In the genomic region with DNA sequence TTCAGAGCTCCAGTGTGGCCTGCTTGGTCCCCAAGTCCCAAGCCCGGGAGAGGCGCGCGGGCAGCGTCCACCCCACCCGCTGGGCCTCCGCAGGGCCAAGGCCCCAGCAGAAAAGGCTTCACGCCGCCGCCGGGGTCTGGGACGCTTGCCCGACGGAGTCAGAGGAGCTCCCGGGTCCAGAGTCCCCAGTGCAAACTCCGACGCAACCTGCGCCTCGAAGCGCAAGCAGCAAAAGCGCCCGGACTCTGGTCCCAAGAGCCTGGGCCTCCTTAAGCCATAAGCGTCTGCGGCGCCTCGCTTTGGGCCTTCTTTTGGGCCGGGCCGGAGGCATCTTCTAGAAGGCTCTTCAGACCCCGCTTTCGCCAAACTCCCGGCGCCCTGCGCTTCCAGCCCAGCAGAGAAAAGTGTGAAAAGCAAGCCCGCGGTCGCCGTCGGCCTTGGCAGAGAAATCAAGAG, we compare ENCODE assay signal across 9 cellular contexts. TPM values are rescaled to one million over a fixed set of nuclear protein-coding genes. Genes with fewer than 3 reads are reported as not detected.
DNase-seq lines count a peak whose midpoint lies in the region; TF ChIP-seq lines count a peak whose summit lies in the region.
"Had no signal": no experiment of that assay in that cellular context is flagged by ENCODE, and none has a peak within 500 bp of the region (broad histone marks: within the 10 kb centered on the region; RNA-seq: fewer than 3 reads in every experiment).

No MANE protein-coding gene starts in this region.

- in situ Hi-C loops in ACHN (cut with HindIII; ENCODE audit: low pct_ligation_motif_present, low pct_unique_long_range_greater_than_20kb, low sequenced_read_pairs), result no loop called here

- peaks cover 24% of the 10 kb centered on the region for H3K4me1 Mint-ChIP-seq in nephron

- no peak overlapping the region for H3K4me2 ChIP-seq in MM.1S (ENCODE audit: low read depth, low read length)

- CTCF ChIA-PET in AG04449 (lab: Yijun Ruan, JAX), result interaction anchor here (0.9 to 6.8 kb wide), 17 partner anchors 10 to 535 kb away, joined by 3 to 59 read pairs (median 4); partner anchors contain the start of gene CEP162

- H2AFZ ChIP-seq in MM.1S (ENCODE audit: low read length), result no peak overlapping the region

- DNase-seq in AG04449 (ENCODE audit: low read depth, low spot score) (no peak), epithelial cell of proximal tubule (ENCODE audit: low read depth) (no peak), COLO829 (ENCODE audit: low spot score) (no peak), MM.1S (no peak), Ammon's horn (ENCODE audit: low spot score) (no peak), ACHN (no peak)

- TF ChIP-seq CTCF in AG04449 (IDR thresholded peaks at IDR 0.05; ENCODE audit: insufficient read depth, low read length, missing control alignments) (no peak), epithelial cell of proximal tubule (conservative IDR thresholded peaks at IDR 0.05; ENCODE audit: low read depth, low read length) (no peak), nephron (IDR thresholded peaks at IDR 0.05; ENCODE audit: unreplicated experiment in 3 of 3) (peak in 1 of 3 experiments; percentile 3), MM.1S (IDR thresholded peaks at IDR 0.05; ENCODE audit: low read length) (no peak)

- peak overlapping the region; percentile 82 to 98 (median 95) for H3K27ac Mint-ChIP-seq in nephron

- POLR2A ChIA-PET in AG04449 (lab: Yijun Ruan, JAX), result interaction anchor here (0.6 to 2.0 kb wide), 5 partner anchors 11 to 364 kb away, joined by 3 to 16 read pairs (median 3); no protein-coding TSS in a partner anchor

- H3K9me3 ChIP-seq in HUES64 (ENCODE audit: insufficient read depth, low read depth, low read length) (no peaks in the 10 kb centered on the region), MM.1S (replicated peaks; ENCODE audit: insufficient read depth, low read length) (no peaks in the 10 kb centered on the region)

- no peaks in the 10 kb centered on the region for H3F3A ChIP-seq in MM.1S (ENCODE audit: insufficient read depth, low read length)

- H3K4me3 ChIP-seq in AG04449 (ENCODE audit: low read depth, low read length) (peak overlapping the region; percentile 79), HUES64 (ENCODE audit: low read length) (peak overlapping the region; percentile 52), epithelial cell of proximal tubule (ENCODE audit: low read depth, low read length) (peak overlapping the region; percentile 57), MM.1S (ENCODE audit: low read length) (no peak overlapping the region)

- H3K27ac ChIP-seq in HUES64 (ENCODE audit: low read depth, low read length), result no peak overlapping the region
- no peak overlapping the region for H3K27ac ChIP-seq in MM.1S (ENCODE audit: low read length)

- WGBS in HUES64, result under 1% methylated on average over 38 of the region's 38 CpGs

- no peaks in the 10 kb centered on the region for H3K9me2 ChIP-seq in MM.1S (replicated peaks; ENCODE audit: insufficient read depth, low read length)

- H3K36me3 Mint-ChIP-seq in nephron (ENCODE audit: low read depth), result peaks cover 6% of the 10 kb centered on the region

- peaks cover 88% of the 10 kb centered on the region for H3K27me3 Mint-ChIP-seq in nephron (ENCODE audit: low read depth)

- no peaks in the 10 kb centered on the region for H4K20me1 ChIP-seq in MM.1S (ENCODE audit: insufficient read depth, low read length)

- peak overlapping the region; percentile 90 to 96 (median 95) for H3K4me3 Mint-ChIP-seq in nephron

- no peaks in the 10 kb centered on the region for H3K79me2 ChIP-seq in MM.1S (ENCODE audit: low read length)

- H3K4me1 ChIP-seq in HUES64 (ENCODE audit: insufficient read depth, low read length), result peaks cover 7% of the 10 kb centered on the region; the same call in 1 of the 2 replicates
- no peaks in the 10 kb centered on the region for H3K4me1 ChIP-seq in MM.1S (ENCODE audit: low read length)

- peaks cover 97% of the 10 kb centered on the region for H3K27me3 ChIP-seq in HUES64 (ENCODE audit: insufficient read depth, low read length)
- H3K27me3 ChIP-seq in MM.1S (replicated peaks; ENCODE audit: insufficient read depth, low read length), result no peaks in the 10 kb centered on the region

- H3K36me3 ChIP-seq in HUES64 (ENCODE audit: insufficient read depth, low read length) (no peaks in the 10 kb centered on the region), MM.1S (replicated peaks; ENCODE audit: insufficient read depth, low read length) (no peaks in the 10 kb centered on the region)

- H3K9ac ChIP-seq in HUES64 (ENCODE audit: low read depth, low read length) (no peak overlapping the region), MM.1S (ENCODE audit: low read length) (no peak overlapping the region)

- no peaks in the 10 kb centered on the region for H3K9me3 Mint-ChIP-seq in nephron

RNA-seq across cellular contexts. Expression of gene TBX18, which starts 1.4 kb away (rescaled TPM):
- polyA plus RNA-seq in HUES64 (2013, experiment 1 of 2), result 0.15 TPM
- polyA plus RNA-seq in HUES64 (2013, experiment 2 of 2), result not detected
- total RNA-seq in epithelial cell of proximal tubule, result 0.23 and 1.9 TPM in 2 replicates
- total RNA-seq: M059J had no signal
